ENCODE assay signal across 8 cellular contexts in the genomic region with DNA sequence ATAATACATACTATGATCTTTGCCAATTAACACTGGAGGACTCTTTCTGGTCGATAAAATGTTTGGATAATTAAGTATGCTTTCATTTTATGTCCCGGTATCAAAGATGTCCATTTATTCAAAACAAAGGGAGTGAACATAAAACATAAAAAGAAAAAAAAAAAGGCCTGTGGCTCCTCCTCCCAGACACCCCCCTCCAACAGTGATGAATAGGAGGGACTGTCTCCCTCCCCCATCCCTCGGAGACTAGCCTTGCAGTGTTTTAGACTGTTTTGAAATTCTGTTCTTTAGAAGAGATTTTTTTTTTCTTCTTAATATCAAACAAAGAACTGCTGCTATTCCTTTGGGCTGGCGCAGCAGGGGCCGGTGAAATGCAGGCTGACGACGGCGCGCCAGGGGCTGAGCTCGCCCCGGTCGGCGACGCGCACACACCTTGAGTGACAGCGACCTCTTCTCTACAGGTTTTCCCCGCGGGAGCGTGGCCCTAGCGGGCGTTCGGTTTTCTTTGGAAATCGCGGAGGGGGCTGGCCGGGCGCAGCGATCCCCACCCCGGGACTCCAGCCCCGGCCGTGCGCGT. TPM values are rescaled to one million over a fixed set of nuclear protein-coding genes. Genes with fewer than 3 reads are reported as not detected.
DNase-seq lines count a peak whose midpoint lies in the region; ATAC-seq and TF ChIP-seq lines count a peak whose summit lies in the region.

A gene with protein sequence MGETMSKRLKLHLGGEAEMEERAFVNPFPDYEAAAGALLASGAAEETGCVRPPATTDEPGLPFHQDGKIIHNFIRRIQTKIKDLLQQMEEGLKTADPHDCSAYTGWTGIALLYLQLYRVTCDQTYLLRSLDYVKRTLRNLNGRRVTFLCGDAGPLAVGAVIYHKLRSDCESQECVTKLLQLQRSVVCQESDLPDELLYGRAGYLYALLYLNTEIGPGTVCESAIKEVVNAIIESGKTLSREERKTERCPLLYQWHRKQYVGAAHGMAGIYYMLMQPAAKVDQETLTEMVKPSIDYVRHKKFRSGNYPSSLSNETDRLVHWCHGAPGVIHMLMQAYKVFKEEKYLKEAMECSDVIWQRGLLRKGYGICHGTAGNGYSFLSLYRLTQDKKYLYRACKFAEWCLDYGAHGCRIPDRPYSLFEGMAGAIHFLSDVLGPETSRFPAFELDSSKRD (plus strand): TSS at position 235 of the 577 bp plus-strand sequence. CDS start 689 bp downstream, outside the sequence.

- peak within 1 kb of the TSS; percentile 88 to 100 for H3K4me3 ChIP-seq in foreskin fibroblast (ENCODE audit: low read depth in 1 of 2, low read length in 2 of 2)

- peaks cover 1% of the 10 kb centered on the region for H3K36me3 Mint-ChIP-seq in activated T-cell treated with anti-CD3 and anti-CD28 coated beads, Interleukin-2, amount 50 U/mL, for 4 hours (ENCODE audit: insufficient read depth)

- no peaks in the 10 kb centered on the region for H3K27me3 Mint-ChIP-seq in activated T-cell treated with anti-CD3 and anti-CD28 coated beads, Interleukin-2, amount 50 U/mL, for 4 hours (ENCODE audit: low read depth)

- H3K4me1 Mint-ChIP-seq in activated T-cell treated with anti-CD3 and anti-CD28 coated beads, Interleukin-2, amount 50 U/mL, for 4 hours (ENCODE audit: low read depth) = peaks cover 31% of the 10 kb centered on the region

- TF ChIP-seq CTCF in foreskin fibroblast (IDR thresholded peaks at IDR 0.05; ENCODE audit: low read depth, low read length) (no peak), GM10266 (IDR thresholded peaks at IDR 0.05; ENCODE audit: control insufficient read depth, insufficient read depth, low read depth, missing control alignments) (no peak)

- H3K4me3 Mint-ChIP-seq in activated T-cell treated with anti-CD3 and anti-CD28 coated beads, Interleukin-2, amount 50 U/mL, for 4 hours = peak within 1 kb of the TSS; percentile 98

- no peaks in the 10 kb centered on the region for H3K9me3 Mint-ChIP-seq in activated T-cell treated with anti-CD3 and anti-CD28 coated beads, Interleukin-2, amount 50 U/mL, for 4 hours

- DNase-seq in A172 (ENCODE audit: low spot score) (peak; percentile 42), NCI-H2171 (lab: John Stamatoyannopoulos, UW) (peak; percentile 76), foreskin fibroblast (peak; percentile 22 to 63), occipital lobe (lab: John Stamatoyannopoulos, UW) (no peak), GM10266 (ENCODE audit: extremely low spot score) (no peak)
- DNase-seq in activated T-cell treated with anti-CD3 and anti-CD28 coated beads, Interleukin-2, amount 50 U/mL, for 4 hours = peak; percentile 40

- ATAC-seq in GM18511 (IDR thresholded peaks at IDR 0.05; ENCODE audit: unreplicated experiment) (peak; percentile 41), HG02981 (IDR thresholded peaks at IDR 0.05; ENCODE audit: unreplicated experiment) (peak; percentile 33)
- peak; percentile 31 to 38 for ATAC-seq in activated T-cell treated with anti-CD3 and anti-CD28 coated beads, Interleukin-2, amount 50 U/mL, for 4 hours

RNA-seq across cellular contexts. Expression of the gene that starts here (rescaled TPM):
- total RNA-seq in A172 (2014; rRNA removed; shearing (Covaris generic)) = 19.7 and 27.5 TPM in 2 replicates
- 10 to 100 TPM; 23.3 to 26.4 (median 25.7) TPM for total RNA-seq in activated T-cell treated with anti-CD3 and anti-CD28 coated beads, Interleukin-2, amount 50 U/mL, for 4 hours
- total RNA-seq in occipital lobe = 40.2 TPM

Comparison
In these comparisons a context has a peak if more than half of its experiments do, and no peak if none do; other contexts are left out.
1. DNase-seq: peak in A172 (single experiment), NCI-H2171 (single experiment), activated T-cell treated with anti-CD3 and anti-CD28 coated beads, Interleukin-2, amount 50 U/mL, for 4 hours (single experiment) and foreskin fibroblast (2 of 2); none in occipital lobe (single experiment) and GM10266 (single experiment).
2. Peak in every context shown above with its lines, with median percentiles within 50 percentile points of each other: ATAC-seq.